34 cellular contexts compared by ENCODE assay signal in the genomic region with DNA sequence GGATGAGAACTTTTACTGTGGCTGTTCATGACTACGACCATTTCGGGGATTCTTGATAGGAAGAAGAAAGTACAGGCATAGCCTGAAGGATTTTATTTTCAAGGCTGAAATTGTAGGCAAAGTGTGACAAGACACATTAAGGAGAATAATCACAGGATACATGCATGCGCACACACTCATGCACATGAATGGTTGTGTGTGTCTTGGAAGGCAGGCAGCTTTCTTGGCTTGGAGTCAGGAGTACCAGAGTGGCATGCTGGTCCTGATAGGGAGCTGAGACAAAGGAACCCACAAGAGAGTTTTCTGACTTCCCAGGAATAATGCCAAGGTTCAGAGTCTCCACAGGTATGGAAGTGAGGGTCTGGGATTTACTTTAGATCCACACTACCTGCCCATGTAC. TPM values are rescaled to one million over a fixed set of nuclear protein-coding genes. Genes with fewer than 3 reads are reported as not detected.
"Had no signal": no experiment of that assay in that cellular context is flagged by ENCODE, and none has a peak within 500 bp of the region (broad histone marks: within the 10 kb centered on the region; RNA-seq: fewer than 3 reads in every experiment).

No MANE protein-coding gene starts in this region.

- H3K36me3 ChIP-seq: adrenal gland had no signal

- H3K27ac ChIP-seq: adrenal gland, VCaP had no signal

- H3K27me3 ChIP-seq: adrenal gland had no signal

- H3K4me3 ChIP-seq: adrenal gland had no signal

- H3K9me3 ChIP-seq: adrenal gland had no signal

- ATAC-seq: activated CD8-positive, alpha-beta T cell treated with anti-CD3 and anti-CD28 coated beads for 36 hours; activated naive CD4-positive, alpha-beta T cell treated with anti-CD3 and anti-CD28 coated beads, Interleukin-2, amount 50 U/mL, for 72 hours; activated T-cell treated with anti-CD3 and anti-CD28 coated beads, Interleukin-2, amount 50 U/mL, for 4 hours; activated T-cell treated with anti-CD3 and anti-CD28 coated beads, Interleukin-2, amount 50 U/mL, for 72 hours; activated T-helper 17 cell treated with anti-CD3 and anti-CD28 coated beads, Interleukin-2, amount 50 U/mL, for 72 hours had no signal

- FAIRE-seq: astrocyte, TTC549 had no signal

- DNase-seq: activated B cell treated with CpG ODN at 0.5 μM for 24 hours; activated CD4-positive, alpha-beta memory T cell treated with anti-CD3 and anti-CD28 coated beads for 36 hours; activated CD4-positive, alpha-beta T cell treated with anti-CD3 and anti-CD28 coated beads for 4 hours; activated CD4-positive, alpha-beta T cell treated with anti-CD3 and anti-CD28 coated beads, Interleukin-2, amount 10 ng/mL, durations not matched to agents 24 days and 14 days; activated CD4-positive, alpha-beta T cell treated with anti-CD3 and anti-CD28 coated beads, Interleukin-2, amount 50 U/mL, for 1 hour; activated CD4-positive, alpha-beta T cell treated with anti-CD3 and anti-CD28 coated beads, Interleukin-2, amount 50 U/mL, for 4 hours; activated CD4-positive, CD25-positive, alpha-beta regulatory T cell treated with anti-CD3 and anti-CD28 coated beads, Interleukin-2, amount 50 U/mL, for 72 hours; activated CD8-positive, alpha-beta memory T cell treated with anti-CD3 and anti-CD28 coated beads, Interleukin-2, amount 50 U/mL, for 4 hours; activated CD8-positive, alpha-beta T cell treated with anti-CD3 and anti-CD28 coated beads for 36 hours; activated effector memory CD4-positive, alpha-beta T cell treated with anti-CD3 and anti-CD28 coated beads, Interleukin-2, amount 50 U/mL, for 16 hours; activated gamma-delta T cell treated with Interleukin-2 at 50 U/mL for 16 hours; activated naive CD4-positive, alpha-beta T cell; activated naive CD4-positive, alpha-beta T cell treated with anti-CD3 and anti-CD28 coated beads for 36 hours; activated naive CD4-positive, alpha-beta T cell treated with anti-CD3 and anti-CD28 coated beads, Interleukin-2, amount 50 U/mL, for 16 hours; activated naive CD8-positive, alpha-beta T cell treated with anti-CD3 and anti-CD28 coated beads for 36 hours; activated T-cell treated with anti-CD3 and anti-CD28 coated beads for 4 hours; activated T-cell treated with anti-CD3 and anti-CD28 coated beads, Interleukin-2, amount 50 U/mL, for 1 hour; activated T-cell treated with anti-CD3 and anti-CD28 coated beads, Interleukin-2, amount 50 U/mL, for 4 hours; activated T-cell treated with anti-CD3 and anti-CD28 coated beads, Interleukin-2, amount 50 U/mL, for 72 hours; adrenal gland; amniotic stem cell; aorta; central memory CD4-positive, alpha-beta T cell; T-helper 1 cell; T-helper 2 cell; T-helper 9 cell had no signal

- H3K4me1 ChIP-seq: adrenal gland had no signal

RNA-seq across cellular contexts. Expression of a gene that starts 53.6 kb away (rescaled TPM):
- total RNA-seq: activated CD4-positive, alpha-beta memory T cell treated with anti-CD3 and anti-CD28 coated beads for 36 hours; activated CD4-positive, alpha-beta T cell treated with anti-CD3 and anti-CD28 coated beads, Interleukin-2, amount 10 ng/mL, durations not matched to agents 24 days and 14 days; activated CD8-positive, alpha-beta memory T cell treated with anti-CD3 and anti-CD28 coated beads for 36 hours; activated CD8-positive, alpha-beta T cell treated with anti-CD3 and anti-CD28 coated beads for 36 hours; activated naive CD4-positive, alpha-beta T cell treated with anti-CD3 and anti-CD28 coated beads for 36 hours; activated naive CD4-positive, alpha-beta T cell treated with anti-CD3 and anti-CD28 coated beads, Interleukin-2, amount 50 U/mL, for 72 hours; activated T-cell treated with anti-CD3 and anti-CD28 coated beads, Interleukin-2, amount 50 U/mL, for 4 hours; activated T-cell treated with anti-CD3 and anti-CD28 coated beads, Interleukin-2, amount 50 U/mL, for 72 hours; activated T-helper 1 cell treated with anti-CD3 and anti-CD28 coated beads, Interleukin-12 subunit alpha, Interleukin-12 subunit beta, Interleukin-2, Interleukin-4 antibody, amounts not matched to agents 30 ng/mL and 10 ng/mL and 1 ng/mL, durations not matched to agents 14 hours and 24 hours and 36 hours; activated T-helper 17 cell treated with anti-CD3 and anti-CD28 coated beads, Interleukin-2, amount 50 U/mL, for 72 hours; astrocyte; cerebellum had no signal
